In the genomic region with DNA sequence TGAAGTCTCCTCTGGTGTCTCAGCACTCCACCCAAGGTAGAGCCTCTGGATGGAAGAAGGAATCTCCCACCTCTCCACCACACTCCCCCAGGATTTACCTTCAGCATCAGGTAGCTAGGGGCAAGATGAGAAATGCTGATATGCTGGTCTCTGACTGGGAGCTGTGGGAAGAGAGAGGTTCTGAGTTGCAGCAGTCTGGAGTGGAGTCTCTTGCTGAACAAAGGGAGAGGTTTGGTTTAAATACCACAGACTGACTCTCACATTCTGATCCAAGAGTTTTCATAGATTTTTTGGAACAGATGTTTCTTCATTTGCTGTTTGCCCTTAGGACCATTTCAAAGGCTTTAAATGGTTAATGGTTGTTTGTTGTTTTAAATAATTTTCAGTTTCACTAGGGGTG, we compare ENCODE assay signal across 12 cellular contexts. TPM values are rescaled to one million over a fixed set of nuclear protein-coding genes. Genes with fewer than 3 reads are reported as not detected.
A peak's percentile ranks its signal among the peaks of the same experiment; 100 is the strongest.
DNase-seq lines count a peak whose midpoint lies in the region; ATAC-seq and TF ChIP-seq lines count a peak whose summit lies in the region.
"Had no signal": no experiment of that assay in that cellular context is flagged by ENCODE, and none has a peak within 500 bp of the region (broad histone marks: within the 10 kb centered on the region; RNA-seq: fewer than 3 reads in every experiment).

No MANE protein-coding gene starts in this region.

- no peak for TF ChIP-seq EP300 in upper lobe of left lung (IDR thresholded peaks at IDR 0.05)

- H3K27ac ChIP-seq in heart right ventricle, result peak overlapping the region in 8 of 10 donors; percentile 99 to 100 (median 100)
- peak overlapping the region; percentile 99 to 100 (median 100) for H3K27ac ChIP-seq in right lobe of liver
- H3K27ac ChIP-seq in upper lobe of left lung, result peak overlapping the region; percentile 99 to 100 (median 100)

- H3K27me3 Mint-ChIP-seq in activated naive CD8-positive, alpha-beta T cell treated with anti-CD3 and anti-CD28 coated beads, Interleukin-2, amount 50 U/mL, for 24 hours, result no peaks in the 10 kb centered on the region

- H3K27me3 ChIP-seq in heart right ventricle (no peaks in the 10 kb centered on the region), right lobe of liver (no peaks in the 10 kb centered on the region), upper lobe of left lung (no peaks in the 10 kb centered on the region)

- no peak for DNase-seq in heart right ventricle
- DNase-seq in left cardiac atrium, result no peak
- no peak for DNase-seq in activated naive CD8-positive, alpha-beta T cell treated with anti-CD3 and anti-CD28 coated beads, Interleukin-2, amount 50 U/mL, for 24 hours
- peak in 1 of 3 donors; percentile 30 for DNase-seq in right lobe of liver
- no peak for DNase-seq in upper lobe of left lung
- no peak for DNase-seq in nucleus accumbens (lab: John Stamatoyannopoulos, UW)
- DNase-seq in KBM-7, result no peak
- DNase-seq: activated CD4-positive, alpha-beta T cell treated with anti-CD3 and anti-CD28 coated beads for 1 hour; DMS 273 treated with DMSO at 0.1 percent for 48 hours; effector CD4-positive, alpha-beta T cell; NCI-H345 had no signal

- TF ChIP-seq POLR2A in right lobe of liver (IDR thresholded peaks at IDR 0.05) (no peak), upper lobe of left lung (IDR thresholded peaks at IDR 0.05) (no peak)

- TF ChIP-seq CTCF in heart right ventricle (IDR thresholded peaks at IDR 0.05) (no peak), right lobe of liver (IDR thresholded peaks at IDR 0.05) (no peak), upper lobe of left lung (IDR thresholded peaks at IDR 0.05) (no peak)

- no peak for ATAC-seq in heart right ventricle
- no peak for ATAC-seq in left cardiac atrium
- no peak for ATAC-seq in activated naive CD8-positive, alpha-beta T cell treated with anti-CD3 and anti-CD28 coated beads, Interleukin-2, amount 50 U/mL, for 24 hours
- no peak for ATAC-seq in right lobe of liver
- ATAC-seq in upper lobe of left lung (ENCODE audit: low FRiP score in 2 of 2), result no peak
- ATAC-seq in GM19328 (IDR thresholded peaks at IDR 0.05; ENCODE audit: unreplicated experiment), result no peak

- intact Hi-C loops in heart right ventricle (cut with DNase I), result loop anchor here in 9 of 10 donors (5.0 to 10.0 kb wide), 3 partner anchors 42 to 50 kb away; partner anchors contain the start of genes HYCC2 (in 5 of the 9) and NDUFB3 (in 5 of the 9)
- intact Hi-C loops in left cardiac atrium (cut with DNase I), result loop anchor here (5.0 to 10.0 kb wide), 3 partner anchors 42 to 50 kb away; partner anchors contain the start of genes HYCC2 (in 1 of the 2) and NDUFB3 (in 1 of the 2)
- intact Hi-C loops in right lobe of liver (cut with DNase I), result no loop called here

- no peaks in the 10 kb centered on the region for H3K9me3 ChIP-seq in heart right ventricle
- no peaks in the 10 kb centered on the region for H3K9me3 ChIP-seq in right lobe of liver
- H3K9me3 ChIP-seq in upper lobe of left lung, result no peaks in the 10 kb centered on the region

- peaks cover 35% of the 10 kb centered on the region for H3K4me1 Mint-ChIP-seq in activated naive CD8-positive, alpha-beta T cell treated with anti-CD3 and anti-CD28 coated beads, Interleukin-2, amount 50 U/mL, for 24 hours

- H3K36me3 ChIP-seq in heart right ventricle, result no peaks in the 10 kb centered on the region
- no peaks in the 10 kb centered on the region for H3K36me3 ChIP-seq in right lobe of liver
- H3K36me3 ChIP-seq in upper lobe of left lung, result no peaks in the 10 kb centered on the region

- in situ Hi-C loops in KBM-7 (cut with MboI; ENCODE audit: low pct_unique_long_range_greater_than_20kb, low sequenced_read_pairs), result no loop called here

- peak overlapping the region in 4 of 10 donors; percentile 80 to 96 (median 91) for H3K4me3 ChIP-seq in heart right ventricle
- peak overlapping the region in 2 of 3 donors; percentile 68 to 90 for H3K4me3 ChIP-seq in right lobe of liver
- peak overlapping the region in 2 of 4 donors; percentile 73 to 90 for H3K4me3 ChIP-seq in upper lobe of left lung

- peaks cover 2% of the 10 kb centered on the region for H3K36me3 Mint-ChIP-seq in activated naive CD8-positive, alpha-beta T cell treated with anti-CD3 and anti-CD28 coated beads, Interleukin-2, amount 50 U/mL, for 24 hours (ENCODE audit: low read depth)

- H3K9me3 Mint-ChIP-seq in activated naive CD8-positive, alpha-beta T cell treated with anti-CD3 and anti-CD28 coated beads, Interleukin-2, amount 50 U/mL, for 24 hours, result no peaks in the 10 kb centered on the region

- peak overlapping the region; percentile 99 for H3K27ac Mint-ChIP-seq in activated naive CD8-positive, alpha-beta T cell treated with anti-CD3 and anti-CD28 coated beads, Interleukin-2, amount 50 U/mL, for 24 hours

- peak overlapping the region; percentile 98 for H3K4me3 Mint-ChIP-seq in activated naive CD8-positive, alpha-beta T cell treated with anti-CD3 and anti-CD28 coated beads, Interleukin-2, amount 50 U/mL, for 24 hours

- H3K4me1 ChIP-seq in heart right ventricle, result peaks cover 0 to 25% (median 16%) of the 10 kb centered on the region in 9 donors
- peaks cover 0 to 14% (median 2%) of the 10 kb centered on the region in 4 donors for H3K4me1 ChIP-seq in right lobe of liver
- peaks cover 6 to 19% (median 17%) of the 10 kb centered on the region in 4 donors for H3K4me1 ChIP-seq in upper lobe of left lung

RNA-seq across cellular contexts. Expression of gene CFLAR, which starts 1.1 kb away (rescaled TPM):
- 100 to 1,000 TPM; 171 to 257 (median 212) TPM for total RNA-seq in heart right ventricle
- polyA plus RNA-seq in heart right ventricle, result 100 to 1,000 TPM in 1 of 2 donors, 10 to 100 TPM in 1; 91.5 to 164 TPM
- 100 to 1,000 TPM; 195 to 255 TPM for total RNA-seq in left cardiac atrium
- total RNA-seq in right lobe of liver, result 10 to 100 TPM; 50.2 to 85.4 (median 66.3) TPM
- 1,000 to 10,000 TPM in 1 of 6 donors, 100 to 1,000 TPM in 5; 263 to 1,189 (median 435) TPM for total RNA-seq in upper lobe of left lung

RNA-seq across cellular contexts. Expression of gene NDUFB3, which starts 43.0 kb away (rescaled TPM):
- total RNA-seq in heart right ventricle (100 to 1,000 TPM; 313 to 513 (median 457) TPM), left cardiac atrium (100 to 1,000 TPM; 325 to 342 TPM), right lobe of liver (10 to 100 TPM; 44.5 to 63.9 (median 48.7) TPM), upper lobe of left lung (10 to 100 TPM; 13.6 to 72.0 (median 52.0) TPM)
- polyA plus RNA-seq in heart right ventricle, result 100 to 1,000 TPM; 200 to 216 TPM

RNA-seq across cellular contexts. Expression of gene HYCC2, which starts 43.4 kb away (rescaled TPM):
- total RNA-seq in heart right ventricle (10 to 100 TPM in 9 of 10 donors, 1 to 10 TPM in 1; 9.4 to 15.3 (median 12.9) TPM), left cardiac atrium (10 to 100 TPM; 15.2 to 17.9 TPM), right lobe of liver (10 to 100 TPM in 3 of 6 experiments, 1 to 10 TPM in 3; 5.5 to 14.0 (median 10.3) TPM), upper lobe of left lung (10 to 100 TPM; 15.1 to 39.3 (median 26.8) TPM)
- 1 to 10 TPM; 1.4 to 8.3 TPM for polyA plus RNA-seq in heart right ventricle

Comparison
In these comparisons a context has a peak if more than half of its experiments do, and no peak if none do; other contexts are left out.
1. RNA of gene NDUFB3, which starts 43.0 kb away (total RNA-seq): 313 to 513 TPM in heart right ventricle and 325 to 342 TPM in left cardiac atrium; 13.6 to 72.0 TPM in upper lobe of left lung and 44.5 to 63.9 TPM in right lobe of liver; every median in the first group is over 4 times any median in the second.
2. intact Hi-C loops: an anchor here in heart right ventricle (5.0 to 10.0 kb wide) and left cardiac atrium (5.0 to 10.0 kb wide); none called in right lobe of liver.
3. Peak in every context shown above with its lines, with median percentiles within 50 percentile points of each other: H3K27ac ChIP-seq.